Comparison of ENCODE assay signal across 1 cellular context in the genomic region with DNA sequence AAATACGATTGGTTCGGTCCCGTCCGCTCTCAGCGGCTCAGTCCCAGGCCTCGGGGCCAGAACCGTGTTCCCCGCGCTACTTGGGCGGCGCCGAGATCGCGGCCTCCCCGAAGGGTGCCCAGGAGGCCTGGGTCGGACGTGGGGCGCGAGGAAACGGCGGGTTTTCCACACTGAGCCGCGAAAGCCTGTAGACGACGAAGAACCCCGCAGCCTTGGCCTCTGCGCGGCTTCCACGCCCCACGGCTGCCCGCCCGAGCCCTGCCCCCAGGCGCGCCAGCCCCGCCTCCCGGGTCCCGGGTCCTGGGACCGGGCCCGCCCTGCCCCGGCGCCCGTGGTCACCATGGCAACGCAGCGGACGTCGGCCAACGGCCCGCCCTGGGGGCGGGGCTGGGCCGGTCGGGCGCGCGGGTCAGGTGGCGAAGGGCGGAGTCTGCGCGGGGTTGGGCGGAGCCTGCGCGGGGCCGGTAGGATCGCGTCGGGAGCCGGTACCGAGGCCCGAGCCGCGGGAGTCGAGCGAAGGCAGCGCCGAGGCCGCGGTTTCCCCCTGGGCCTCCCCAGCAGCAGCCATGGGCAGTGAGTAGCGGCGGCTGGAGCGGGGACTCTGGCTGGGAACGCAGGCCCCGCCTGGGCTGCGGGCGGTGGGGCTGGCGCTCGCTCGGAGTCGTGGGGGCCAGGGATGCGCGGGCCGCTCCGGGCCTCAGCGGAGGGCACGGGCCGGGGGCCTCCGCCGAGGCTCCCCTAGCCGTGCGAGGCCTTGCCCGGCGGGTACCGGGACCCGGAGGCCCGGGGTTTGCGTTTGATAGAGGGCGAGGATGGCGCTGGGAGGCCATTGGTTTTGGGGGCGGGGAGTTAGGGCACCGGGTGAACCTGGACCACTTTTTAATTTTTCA.
TF ChIP-seq lines count a peak whose summit lies in the region.

A gene (plus strand): TSS at position 456 of the 890 bp plus-strand sequence. CDS start 111 bp downstream, at position 567.

TF ChIP-seq in HCT116, 20 proteins besides CTCF, POLR2A, EP300 and RAD21 (continued from another document):
- TF ChIP-seq, protein P1, sequence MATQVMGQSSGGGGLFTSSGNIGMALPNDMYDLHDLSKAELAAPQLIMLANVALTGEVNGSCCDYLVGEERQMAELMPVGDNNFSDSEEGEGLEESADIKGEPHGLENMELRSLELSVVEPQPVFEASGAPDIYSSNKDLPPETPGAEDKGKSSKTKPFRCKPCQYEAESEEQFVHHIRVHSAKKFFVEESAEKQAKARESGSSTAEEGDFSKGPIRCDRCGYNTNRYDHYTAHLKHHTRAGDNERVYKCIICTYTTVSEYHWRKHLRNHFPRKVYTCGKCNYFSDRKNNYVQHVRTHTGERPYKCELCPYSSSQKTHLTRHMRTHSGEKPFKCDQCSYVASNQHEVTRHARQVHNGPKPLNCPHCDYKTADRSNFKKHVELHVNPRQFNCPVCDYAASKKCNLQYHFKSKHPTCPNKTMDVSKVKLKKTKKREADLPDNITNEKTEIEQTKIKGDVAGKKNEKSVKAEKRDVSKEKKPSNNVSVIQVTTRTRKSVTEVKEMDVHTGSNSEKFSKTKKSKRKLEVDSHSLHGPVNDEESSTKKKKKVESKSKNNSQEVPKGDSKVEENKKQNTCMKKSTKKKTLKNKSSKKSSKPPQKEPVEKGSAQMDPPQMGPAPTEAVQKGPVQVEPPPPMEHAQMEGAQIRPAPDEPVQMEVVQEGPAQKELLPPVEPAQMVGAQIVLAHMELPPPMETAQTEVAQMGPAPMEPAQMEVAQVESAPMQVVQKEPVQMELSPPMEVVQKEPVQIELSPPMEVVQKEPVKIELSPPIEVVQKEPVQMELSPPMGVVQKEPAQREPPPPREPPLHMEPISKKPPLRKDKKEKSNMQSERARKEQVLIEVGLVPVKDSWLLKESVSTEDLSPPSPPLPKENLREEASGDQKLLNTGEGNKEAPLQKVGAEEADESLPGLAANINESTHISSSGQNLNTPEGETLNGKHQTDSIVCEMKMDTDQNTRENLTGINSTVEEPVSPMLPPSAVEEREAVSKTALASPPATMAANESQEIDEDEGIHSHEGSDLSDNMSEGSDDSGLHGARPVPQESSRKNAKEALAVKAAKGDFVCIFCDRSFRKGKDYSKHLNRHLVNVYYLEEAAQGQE (IDR thresholded peaks at IDR 0.05; ENCODE audit: low read depth) = no peak
- TF ChIP-seq, protein P2, sequence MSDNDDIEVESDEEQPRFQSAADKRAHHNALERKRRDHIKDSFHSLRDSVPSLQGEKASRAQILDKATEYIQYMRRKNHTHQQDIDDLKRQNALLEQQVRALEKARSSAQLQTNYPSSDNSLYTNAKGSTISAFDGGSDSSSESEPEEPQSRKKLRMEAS (IDR thresholded peaks at IDR 0.05) = peak; percentile 32; the same call in 1 of the 2 replicates
- TF ChIP-seq CBX3 (IDR thresholded peaks at IDR 0.05; ENCODE audit: low read depth) (no peak), JUND (IDR thresholded peaks at IDR 0.05) (no peak), SIN3A (IDR thresholded peaks at IDR 0.05; ENCODE audit: low read depth) (no peak; the same call in none of the 2 replicates), SRF (IDR thresholded peaks at IDR 0.05; ENCODE audit: low read depth) (no peak), YY1 (IDR thresholded peaks at IDR 0.05; ENCODE audit: extremely low read depth, insufficient replicate concordance, low read depth, low read length) (no peak), SP1 (IDR thresholded peaks at IDR 0.05; ENCODE audit: low read depth) (peak; percentile 11; the same call in 1 of the 2 replicates), FOSL1 (IDR thresholded peaks at IDR 0.05; ENCODE audit: low read depth) (no peak)
TF ChIP-seq in HCT116: peak in this region for 4.
